In the genomic region with DNA sequence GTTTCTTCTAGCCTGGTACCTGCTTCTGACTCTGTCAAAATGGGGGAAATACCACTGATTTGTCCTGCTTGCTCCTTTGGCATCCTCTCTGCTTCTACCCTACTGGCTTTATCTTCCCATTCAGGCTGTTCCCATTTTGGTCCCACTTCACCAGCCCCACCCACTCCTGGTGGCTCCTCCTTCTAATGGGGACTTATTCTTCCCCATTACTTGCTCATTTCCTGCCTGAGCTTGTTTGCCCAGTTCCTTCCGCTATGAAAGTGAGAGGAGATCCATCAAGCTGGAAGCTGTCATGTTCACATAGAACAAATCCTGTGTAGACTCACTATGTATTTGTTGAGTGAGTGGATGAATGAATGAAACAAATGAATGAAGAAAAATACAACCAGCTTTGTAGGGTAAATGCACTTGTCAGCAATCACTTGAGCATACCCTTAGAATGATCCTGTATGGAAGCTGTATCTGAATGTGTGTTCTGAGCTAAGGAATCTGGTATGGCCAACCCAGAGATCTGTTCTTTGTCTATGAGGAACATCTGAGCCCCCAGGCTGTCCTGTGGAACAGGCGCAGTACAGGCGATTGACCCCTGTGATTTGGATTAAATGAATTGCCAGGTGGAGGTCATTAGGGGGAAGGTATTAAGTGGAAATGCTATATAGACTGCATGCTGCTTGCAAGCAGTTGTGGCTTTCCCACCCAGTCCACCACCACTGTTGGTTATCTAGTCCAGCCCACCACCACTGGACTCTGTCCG, we compare ENCODE assay signal across 15 cellular contexts.
A peak's percentile ranks its signal among the peaks of the same experiment; 100 is the strongest.
DNase-seq lines count a peak whose midpoint lies in the region; FAIRE-seq and TF ChIP-seq lines count a peak whose summit lies in the region.
"Had no signal": no experiment of that assay in that cellular context is flagged by ENCODE, and none has a peak within 500 bp of the region (broad histone marks: within the 10 kb centered on the region; RNA-seq: fewer than 3 reads in every experiment).

No MANE protein-coding gene starts in this region.

- H3K4me1 ChIP-seq in endothelial cell of umbilical vein (ENCODE audit: control insufficient read depth, extremely low read depth, insufficient read depth, low read length) (peaks cover 35% of the 10 kb centered on the region), parathyroid adenoma (peaks cover 15% of the 10 kb centered on the region), ascending aorta (no peaks in the 10 kb centered on the region)
- H3K4me1 ChIP-seq: A549, esophagus muscularis mucosa had no signal

- dilution Hi-C loops in endothelial cell of umbilical vein (cut with MboI; ENCODE audit: extremely low pct_ligation_motif_present, low sequenced_read_pairs): no loop called here

- POLR2A ChIA-PET in endothelial cell of umbilical vein (lab: Charles Lee): no interaction called here

- intact Hi-C loops in endothelial cell of umbilical vein (cut with micrococcal nuclease): loop anchor here (1.0 kb wide), 3 partner anchors 9 to 93 kb away; no protein-coding TSS in a partner anchor
- intact Hi-C loops in ascending aorta (cut with DNase I): no loop called here

- peak; percentile 88 for FAIRE-seq in endothelial cell of umbilical vein (lab: Jason Lieb, UNC)
- FAIRE-seq: A549 had no signal

- BruUV-seq in endothelial cell of umbilical vein (replicated peaks; lab: Mats Ljungman, UMichigan): TSS peak; percentile 42

- no peak for TF ChIP-seq POLR2A in endothelial cell of umbilical vein (IDR thresholded peaks at IDR 0.05; ENCODE audit: low read depth, low read length)

- H4K20me1 ChIP-seq in endothelial cell of umbilical vein (replicated peaks; ENCODE audit: control insufficient read depth, extremely low read depth, insufficient read depth, low read length): no peaks in the 10 kb centered on the region

- H3K27ac ChIP-seq in endothelial cell of umbilical vein (ENCODE audit: insufficient read depth, low read depth, low read length): peak overlapping the region; percentile 63
- no peak overlapping the region for H3K27ac ChIP-seq in parathyroid adenoma
- H3K27ac ChIP-seq in ascending aorta: no peak overlapping the region
- H3K27ac ChIP-seq: A549, esophagus muscularis mucosa, ovary had no signal

- TF ChIP-seq CTCF in endothelial cell of umbilical vein (IDR thresholded peaks at IDR 0.05; ENCODE audit: extremely low read depth in 1 of 2, insufficient read depth in 1 of 2, low read depth in 1 of 2, low read length in 2 of 2): no peak
- no peak for TF ChIP-seq CTCF in parathyroid adenoma (IDR thresholded peaks at IDR 0.05)
- TF ChIP-seq CTCF in ascending aorta (IDR thresholded peaks at IDR 0.05): no peak

- H3K4me3 ChIP-seq in endothelial cell of umbilical vein (replicated peaks in 1 of 3; ENCODE audit: insufficient read depth in 1 of 3, low read depth in 1 of 3, low read length in 3 of 3) (no peak overlapping the region), parathyroid adenoma (ENCODE audit: low read depth, low read length) (no peak overlapping the region), ascending aorta (no peak overlapping the region)
- H3K4me3 ChIP-seq: A549, esophagus muscularis mucosa, ovary had no signal

- H3K9me3 ChIP-seq in endothelial cell of umbilical vein (replicated peaks; ENCODE audit: control insufficient read depth, insufficient read depth, low read length) (no peaks in the 10 kb centered on the region), parathyroid adenoma (ENCODE audit: control insufficient read depth, low read length) (no peaks in the 10 kb centered on the region), ascending aorta (no peaks in the 10 kb centered on the region)
- H3K9me3 ChIP-seq: A549, esophagus muscularis mucosa, ovary had no signal

- H3K4me2 ChIP-seq in endothelial cell of umbilical vein (ENCODE audit: insufficient read depth, low read length): peak overlapping the region; percentile 67
- H3K4me2 ChIP-seq in parathyroid adenoma (ENCODE audit: low read length): peak overlapping the region; percentile 50
- H3K4me2 ChIP-seq: A549 had no signal

- H3K9me1 ChIP-seq in endothelial cell of umbilical vein (replicated peaks; ENCODE audit: control insufficient read depth, extremely low read depth, insufficient read depth, low read length): no peaks in the 10 kb centered on the region

- H3K79me2 ChIP-seq in endothelial cell of umbilical vein (ENCODE audit: control insufficient read depth, insufficient read depth, low read length) (no peaks in the 10 kb centered on the region), parathyroid adenoma (no peaks in the 10 kb centered on the region)

- H3K27me3 ChIP-seq in endothelial cell of umbilical vein (ENCODE audit: control insufficient read depth in 2 of 2, insufficient read depth in 2 of 2, low read length in 2 of 2): no peaks in the 10 kb centered on the region
- no peaks in the 10 kb centered on the region for H3K27me3 ChIP-seq in parathyroid adenoma (ENCODE audit: control insufficient read depth, insufficient read depth, low read length)
- no peaks in the 10 kb centered on the region for H3K27me3 ChIP-seq in ascending aorta
- H3K27me3 ChIP-seq: esophagus muscularis mucosa, ovary had no signal

- DNase-seq in NCI-H146 (lab: John Stamatoyannopoulos, UW): peak; percentile 1
- DNase-seq in NCI-H146 treated with DMSO at 0.1 percent for 48 hours (lab: John Stamatoyannopoulos, UW; ENCODE audit: unreplicated experiment): no peak
- DNase-seq in NCI-H226: peak; percentile 30
- DNase-seq in endothelial cell of umbilical vein (ENCODE audit: low read depth, low spot score): peak; percentile 62
- DNase-seq in activated naive CD4-positive, alpha-beta T cell treated with anti-CD3 and anti-CD28 coated beads, Interleukin-2, amount 50 U/mL, for 16 hours: no peak
- no peak for DNase-seq in NCI-H1436 (lab: John Stamatoyannopoulos, UW)
- no peak for DNase-seq in ascending aorta (ENCODE audit: low spot score in 2 of 2)
- DNase-seq: activated naive CD8-positive, alpha-beta T cell treated with anti-CD3 and anti-CD28 coated beads, Interleukin-2, amount 10 ng/mL, durations not matched to agents 7 days and 5 days; activated T-cell treated with anti-CD3 and anti-CD28 coated beads for 4 hours; midbrain; NCI-H2171; ovary had no signal

- H2AFZ ChIP-seq in endothelial cell of umbilical vein (ENCODE audit: low read depth, low read length): peak overlapping the region; percentile 38
- no peak overlapping the region for H2AFZ ChIP-seq in parathyroid adenoma

- no peak overlapping the region for H3K9ac ChIP-seq in endothelial cell of umbilical vein (replicated peaks; ENCODE audit: extremely low read depth, insufficient read depth, low read length)
- H3K9ac ChIP-seq in parathyroid adenoma: no peak overlapping the region

- CTCF ChIA-PET in endothelial cell of umbilical vein (lab: Charles Lee): interaction anchor here (1.2 to 2.1 kb wide), 2 partner anchors 10 to 22 kb away, joined by 3 to 12 read pairs; no protein-coding TSS in a partner anchor

- H3K36me3 ChIP-seq in endothelial cell of umbilical vein (ENCODE audit: control insufficient read depth in 2 of 2, extremely low read depth in 1 of 2, insufficient read depth in 2 of 2, low read length in 2 of 2) (no peaks in the 10 kb centered on the region), parathyroid adenoma (ENCODE audit: control insufficient read depth, insufficient read depth, low read length) (no peaks in the 10 kb centered on the region), ascending aorta (no peaks in the 10 kb centered on the region)
- H3K36me3 ChIP-seq: esophagus muscularis mucosa, ovary had no signal

TF ChIP-seq in endothelial cell of umbilical vein, 7 proteins besides CTCF, POLR2A, EP300 and RAD21:
- TF ChIP-seq JUN (IDR thresholded peaks at IDR 0.05; ENCODE audit: borderline replicate concordance, insufficient read depth, insufficient read length, low read depth) (peak; percentile 25), FOS (IDR thresholded peaks at IDR 0.05; ENCODE audit: borderline replicate concordance, insufficient read depth, low read length) (peak; percentile 47), POLR2AphosphoS5 (IDR thresholded peaks at IDR 0.05; ENCODE audit: insufficient read depth, low read depth, low read length) (peak; percentile 44)
- TF ChIP-seq, protein P1, sequence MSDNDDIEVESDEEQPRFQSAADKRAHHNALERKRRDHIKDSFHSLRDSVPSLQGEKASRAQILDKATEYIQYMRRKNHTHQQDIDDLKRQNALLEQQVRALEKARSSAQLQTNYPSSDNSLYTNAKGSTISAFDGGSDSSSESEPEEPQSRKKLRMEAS (IDR thresholded peaks at IDR 0.05; ENCODE audit: insufficient read depth, insufficient read length): no peak

Comparison
In these comparisons a context has a peak if more than half of its experiments do, and no peak if none do; other contexts are left out.
1. DNase-seq: peak in NCI-H146 (single experiment), NCI-H226 (single experiment) and endothelial cell of umbilical vein (single experiment); none in NCI-H146 treated with DMSO at 0.1 percent for 48 hours (single experiment), activated naive CD4-positive, alpha-beta T cell treated with anti-CD3 and anti-CD28 coated beads, Interleukin-2, amount 50 U/mL, for 16 hours (single experiment), NCI-H1436 (single experiment) and ascending aorta (0 of 2).